ENCODE assay signal across 11 cellular contexts in genomic region chr11:57885298-57886035, GRCh38.
DNase-seq lines count a peak whose midpoint lies in the region; ATAC-seq and FAIRE-seq lines count a peak whose summit lies in the region.
"Had no signal": no experiment of that assay in that cellular context is flagged by ENCODE, and none has a peak within 500 bp of the region (broad histone marks: within the 10 kb centered on the region; RNA-seq: fewer than 3 reads in every experiment).

No MANE protein-coding gene starts in this region.

- no peaks in the 10 kb centered on the region for H3K36me3 ChIP-seq in adipocyte (ENCODE audit: control insufficient read depth, insufficient read depth, low read length, severe bottlenecking)
- H3K36me3 ChIP-seq: suprapubic skin had no signal

- FAIRE-seq in frontal cortex (lab: Jason Lieb, UNC): no peak

- H3K27ac ChIP-seq in substantia nigra (ENCODE audit: low read depth, low read length, poor library complexity, severe bottlenecking): no peak overlapping the region
- H3K27ac ChIP-seq: C4-2B, suprapubic skin had no signal

- in situ Hi-C loops in ACHN (cut with HindIII; ENCODE audit: low pct_ligation_motif_present, low pct_unique_long_range_greater_than_20kb, low sequenced_read_pairs): no loop called here

- no peak overlapping the region for H3K4me3 ChIP-seq in adipocyte (ENCODE audit: low read length)
- H3K4me3 ChIP-seq: suprapubic skin had no signal

- H3K9me3 ChIP-seq in adipocyte (ENCODE audit: control insufficient read depth, low read length): no peaks in the 10 kb centered on the region
- H3K9me3 ChIP-seq: suprapubic skin had no signal

- H3K9ac ChIP-seq in adipocyte (ENCODE audit: low read length): no peak overlapping the region

- DNase-seq in ACHN (peak; percentile 14), HuH-7.5 (ENCODE audit: low spot score) (peak; percentile 29), adipocyte (ENCODE audit: low read depth) (peak; percentile 15), islet precursor cell (peak; percentile 67), cerebellar nuclear complex (lab: John Stamatoyannopoulos, UW) (no peak), substantia nigra (lab: John Stamatoyannopoulos, UW) (no peak), frontal cortex (ENCODE audit: low spot score in 2 of 2) (no peak)
- DNase-seq: NCI-H1694 had no signal

- no peaks in the 10 kb centered on the region for H3K27me3 ChIP-seq in adipocyte (replicated peaks; ENCODE audit: control insufficient read depth, insufficient read depth, low read length)
- H3K27me3 ChIP-seq: suprapubic skin had no signal

- no peaks in the 10 kb centered on the region for H3K4me1 ChIP-seq in adipocyte (ENCODE audit: control insufficient read depth, insufficient read depth, low read length)
- H3K4me1 ChIP-seq: suprapubic skin had no signal

- ATAC-seq in GM18907 (IDR thresholded peaks at IDR 0.05; ENCODE audit: unreplicated experiment): no peak

Comparison
In these comparisons a context has a peak if more than half of its experiments do, and no peak if none do; other contexts are left out.
1. DNase-seq: peak in ACHN (single experiment), HuH-7.5 (single experiment), adipocyte (single experiment) and islet precursor cell (single experiment); none in cerebellar nuclear complex (0 of 2), substantia nigra (0 of 49) and frontal cortex (0 of 2).